8 cellular contexts compared by ENCODE assay signal in genomic region chr11:66857234-66857926, GRCh38. TPM values are rescaled to one million over a fixed set of nuclear protein-coding genes. Genes with fewer than 3 reads are reported as not detected.
DNase-seq lines count a peak whose midpoint lies in the region; ATAC-seq, FAIRE-seq and TF ChIP-seq lines count a peak whose summit lies in the region.

No MANE protein-coding gene starts in this region.

- TF ChIP-seq CTCF in Calu3 (IDR thresholded peaks at IDR 0.05; ENCODE audit: unreplicated experiment) (no peak), GM12878 (IDR thresholded peaks at IDR 0.05 in 2 of 3, conservative IDR thresholded peaks at IDR 0.05 in 1 of 3; ENCODE audit: control insufficient read depth in 2 of 3, extremely low read depth in 1 of 3, insufficient read depth in 1 of 3, low read depth in 3 of 3, low read length in 3 of 3) (no peak), mucosa of descending colon (IDR thresholded peaks at IDR 0.05) (no peak), GM10248 (IDR thresholded peaks at IDR 0.05; ENCODE audit: control extremely low read depth, extremely low read depth, low read depth, missing control alignments) (no peak)

- no peaks in the 10 kb centered on the region for H3K27me3 ChIP-seq in GM12878 (replicated peaks in 1 of 2; ENCODE audit: control insufficient read depth in 2 of 2, insufficient read depth in 2 of 2, low read length in 1 of 2)

- peak overlapping the region; percentile 53 for H3K9ac ChIP-seq in GM12878 (ENCODE audit: control insufficient read depth, insufficient read depth, low read length)

- RAD21 ChIA-PET in GM12878 (lab: Charles Lee; ENCODE audit: unreplicated experiment): no interaction called here

- no peaks in the 10 kb centered on the region for H4K20me1 ChIP-seq in GM12878 (ENCODE audit: control insufficient read depth, insufficient read depth)

- TF ChIP-seq RAD21 in GM12878 (IDR thresholded peaks at IDR 0.05; ENCODE audit: insufficient read depth, low read depth, low read length): no peak

- 79% methylated on average over 20 of the region's 47 CpGs for WGBS in GM12878 (ENCODE audit: insufficient coverage, insufficient replicate concordance, low lambda C conversion rate, missing lambda C conversion rate)

- H3K36me3 Mint-ChIP-seq in Calu3 (ENCODE audit: insufficient read depth, unreplicated experiment): peaks cover 41% of the 10 kb centered on the region

- peak overlapping the region; percentile 69 for H3K27ac Mint-ChIP-seq in Calu3 (ENCODE audit: unreplicated experiment)

- POLR2A ChIA-PET in GM12878 (lab: Charles Lee) (no interaction called here), GM10248 (lab: Yijun Ruan, JAX) (no interaction called here)

- CTCF ChIA-PET in Calu3 (lab: Charles Lee) (no interaction called here), GM12878 (lab: Yijun Ruan, JAX) (no interaction called here), GM10248 (lab: Yijun Ruan, JAX) (no interaction called here)

- H3K4me3 ChIP-seq in GM12878 (peak overlapping the region; percentile 61; the same call in 1 of the 2 replicates), mucosa of descending colon (peak overlapping the region; percentile 26)

- peak; percentile 14 for DNase-seq in Calu3
- peak; percentile 32 for DNase-seq in HTR-8/SVneo (ENCODE audit: insufficient read length, low spot score)
- no peak for DNase-seq in GM12878 (ENCODE audit: low read depth, low spot score)
- peak in 1 of 3 donors; percentile 59 for DNase-seq in mucosa of descending colon
- DNase-seq in GM10248 (ENCODE audit: extremely low spot score): no peak
- no peak for DNase-seq in midbrain (lab: John Stamatoyannopoulos, UW)
- no peak for DNase-seq in GF-D8 (lab: John Stamatoyannopoulos, UW)

- in situ Hi-C loops in GM12878 (cut with MboI): no loop called here

- intact Hi-C loops in Calu3 (cut with micrococcal nuclease; ENCODE audit: unreplicated experiment) (no loop called here), GM12878 (cut with micrococcal nuclease; ENCODE audit: unreplicated experiment) (no loop called here), mucosa of descending colon (cut with DNase I, micrococcal nuclease) (no loop called here)

- H3K79me2 ChIP-seq in GM12878 (ENCODE audit: control insufficient read depth, insufficient read depth, low read length): peaks cover 8% of the 10 kb centered on the region

- ATAC-seq in GM12878 (no peak), mucosa of descending colon (no peak), esophagus mucosa (no peak)

- peaks cover 10% of the 10 kb centered on the region for H3K4me1 Mint-ChIP-seq in Calu3 (ENCODE audit: low read depth, unreplicated experiment)

- no peaks in the 10 kb centered on the region for H3K9me3 Mint-ChIP-seq in Calu3 (ENCODE audit: low read depth, unreplicated experiment)

- peak; percentile 21; the same call in 1 of the 2 replicates for TF ChIP-seq POLR2A in GM12878 (IDR thresholded peaks at IDR 0.05; ENCODE audit: low read depth, low read length)

- no peak for TF ChIP-seq EP300 in GM12878 (IDR thresholded peaks at IDR 0.05; ENCODE audit: borderline replicate concordance in 1 of 2, control insufficient read depth in 1 of 2, low read depth in 2 of 2, low read length in 2 of 2)

- no peaks in the 10 kb centered on the region for H3K36me3 ChIP-seq in GM12878 (ENCODE audit: control insufficient read depth in 2 of 2, insufficient read depth in 2 of 2, low read length in 1 of 2)
- H3K36me3 ChIP-seq in mucosa of descending colon (ENCODE audit: low read depth): no peaks in the 10 kb centered on the region

- H3K27ac ChIP-seq in GM12878 (ENCODE audit: control insufficient read depth, insufficient read depth): peak overlapping the region; percentile 58; the same call in 1 of the 2 replicates

- H3K9me3 ChIP-seq in GM12878 (replicated peaks; ENCODE audit: control insufficient read depth, insufficient read depth, low read length) (no peaks in the 10 kb centered on the region), mucosa of descending colon (no peaks in the 10 kb centered on the region)

- H3K27me3 Mint-ChIP-seq in Calu3 (ENCODE audit: unreplicated experiment): no peaks in the 10 kb centered on the region

- BruUV-seq in Calu3 (replicated peaks; lab: Mats Ljungman, UMichigan) (no TSS peak), GM12878 (replicated peaks; lab: Mats Ljungman, UMichigan) (no TSS peak)

- peaks cover 6% of the 10 kb centered on the region for H3K4me1 ChIP-seq in GM12878 (ENCODE audit: control insufficient read depth, insufficient read depth, low read length)
- H3K4me1 ChIP-seq in mucosa of descending colon (ENCODE audit: low read depth): peaks cover 9% of the 10 kb centered on the region

- peak overlapping the region; percentile 34; the same call in 1 of the 2 replicates for H2AFZ ChIP-seq in GM12878 (ENCODE audit: control insufficient read depth, low read depth, low read length)

- no peak for FAIRE-seq in HTR-8/SVneo (lab: Jason Lieb, UNC)
- no peak for FAIRE-seq in GM12878 (lab: Jason Lieb, UNC)

- SMC1A ChIA-PET in GM12878 (lab: Charles Lee; ENCODE audit: uncharacterized antibody, unreplicated experiment): no interaction called here

- peak overlapping the region; percentile 93 for H3K4me3 Mint-ChIP-seq in Calu3 (ENCODE audit: low read depth, unreplicated experiment)

- peak overlapping the region; percentile 94; the same call in 1 of the 2 replicates for H3K4me2 ChIP-seq in GM12878 (ENCODE audit: control insufficient read depth, insufficient read depth)

TF ChIP-seq in GM12878, 131 proteins besides CTCF, POLR2A, EP300 and RAD21:
- peak in 1 of 2 experiments; percentile 21; a peak in 1 of 3 replicates for TF ChIP-seq EGR1 (IDR thresholded peaks at IDR 0.05; ENCODE audit: borderline replicate concordance in 1 of 2, low read depth in 2 of 2, low read length in 2 of 2)
- no peak for TF ChIP-seq CHD4 (IDR thresholded peaks at IDR 0.05)
- TF ChIP-seq IKZF1 (conservative IDR thresholded peaks at IDR 0.05): 0 out of 2 replicates have a peak, but pooled peaks have one; percentile 4

RNA-seq across cellular contexts. Expression of gene LRFN4, which starts 0.5 kb away (rescaled TPM):
- 30.1 and 30.3 TPM in 2 replicates for total RNA-seq in Calu3 (2022)
- total RNA-seq in GM12878 (2013; cell fraction: nucleolus; rRNA removed): 22.2 and 26.1 TPM in 2 replicates
- total RNA-seq in GM12878 (2014; rRNA removed): 26.4 and 33.9 TPM in 2 replicates
- 3.0 and 4.3 TPM in 2 replicates for total RNA-seq in GM12878 (2014; rRNA removed; fragmentation: Illumina TruSeq; extraction: Trizol)
- total RNA-seq in GM12878 (2021): 39.2 and 43.8 TPM in 2 replicates
- 1.1 TPM for polyA plus RNA-seq in GM12878 (2011; ENCODE audit: low read depth)
- polyA plus RNA-seq in GM12878 (2011; rRNA removed): 1.7 and 5.5 TPM in 2 replicates
- polyA plus RNA-seq in GM12878 (2011; cell fraction: cytosol; rRNA removed): 10.3 and 23.4 TPM in 2 replicates
- 73.5 and 75.4 TPM in 2 replicates for polyA plus RNA-seq in GM12878 (2011; cell fraction: nucleus; rRNA removed)
- 6.2 and 6.6 TPM in 2 replicates for polyA plus RNA-seq in GM12878 (2012)
- polyA plus RNA-seq in GM12878 (2014; fragmentation: Illumina TruSeq; extraction: Trizol): 0.06 and 0.66 TPM in 2 replicates
- polyA plus RNA-seq in GM12878 (2014; fragmentation: Nextera tagmentation; extraction: Ambion mirVana): under 1 TPM; 0.03 to 0.82 TPM
- 30.5 and 38.5 TPM in 2 replicates for polyA plus RNA-seq in GM12878 (2014; rRNA removed)
- polyA plus RNA-seq in GM12878 (2016; fragmentation: Nextera tagmentation; extraction: Ambion mirVana): 1 to 10 TPM; 2.4 to 7.1 TPM
- 2.6 and 8.9 TPM in 2 replicates for polyA minus RNA-seq in GM12878 (2011; rRNA and poly(A)+ RNA removed)
- polyA minus RNA-seq in GM12878 (2011; cell fraction: cytosol; rRNA and poly(A)+ RNA removed): 7.7 and 9.0 TPM in 2 replicates
- polyA minus RNA-seq in GM12878 (2011; cell fraction: nucleus; rRNA and poly(A)+ RNA removed): 8.9 and 15.4 TPM in 2 replicates
- total RNA-seq in mucosa of descending colon: 10 to 100 TPM; 20.3 to 29.1 (median 27.8) TPM
- 8.6 TPM for total RNA-seq in esophagus mucosa

RNA-seq across cellular contexts. Expression of gene RCE1, which starts 14.1 kb away (rescaled TPM):
- total RNA-seq in Calu3 (2022) (23.5 and 26.2 TPM in 2 replicates), GM12878 (2014; rRNA removed) (30.6 and 32.9 TPM in 2 replicates), GM12878 (2014; rRNA removed; fragmentation: Illumina TruSeq; extraction: Trizol) (9.0 and 9.2 TPM in 2 replicates), GM12878 (2021) (18.6 and 21.8 TPM in 2 replicates), mucosa of descending colon (10 to 100 TPM; 24.9 to 27.2 (median 27.2) TPM), esophagus mucosa (14.5 TPM)
- 19.8 and 21.6 TPM in 2 replicates for total RNA-seq in GM12878 (2013; cell fraction: nucleolus; rRNA removed)
- polyA plus RNA-seq in GM12878 (2011; ENCODE audit: low read depth): 9.0 TPM
- polyA plus RNA-seq in GM12878 (2011; rRNA removed) (5.1 and 10.9 TPM in 2 replicates), GM12878 (2014; fragmentation: Illumina TruSeq; extraction: Trizol) (4.0 and 8.3 TPM in 2 replicates), GM12878 (2014; fragmentation: Nextera tagmentation; extraction: Ambion mirVana) (1 to 10 TPM in 1 of 2 experiments, under 1 TPM in 1; 0.79 to 2.0 TPM), GM12878 (2014; rRNA removed) (27.0 and 29.2 TPM in 2 replicates), GM12878 (2016; fragmentation: Nextera tagmentation; extraction: Ambion mirVana) (10 to 100 TPM; 22.6 to 24.6 TPM)
- 17.8 and 22.2 TPM in 2 replicates for polyA plus RNA-seq in GM12878 (2011; cell fraction: cytosol; rRNA removed)
- 39.3 and 41.6 TPM in 2 replicates for polyA plus RNA-seq in GM12878 (2011; cell fraction: nucleus; rRNA removed)
- polyA plus RNA-seq in GM12878 (2012): 15.7 and 20.9 TPM in 2 replicates
- polyA minus RNA-seq in GM12878 (2011; rRNA and poly(A)+ RNA removed): 8.5 and 10.6 TPM in 2 replicates
- 6.7 and 7.2 TPM in 2 replicates for polyA minus RNA-seq in GM12878 (2011; cell fraction: cytosol; rRNA and poly(A)+ RNA removed)
- polyA minus RNA-seq in GM12878 (2011; cell fraction: nucleus; rRNA and poly(A)+ RNA removed): 11.2 and 21.0 TPM in 2 replicates

Comparison
In these comparisons a context has a peak if more than half of its experiments do, and no peak if none do; other contexts are left out.
1. DNase-seq: peak in Calu3 (single experiment) and HTR-8/SVneo (single experiment); none in GM12878 (single experiment), GM10248 (single experiment), midbrain (single experiment) and GF-D8 (single experiment).